22 cellular contexts compared by ENCODE assay signal in genomic region chr1:27628712-27629111, GRCh38. TPM values are rescaled to one million over a fixed set of nuclear protein-coding genes. Genes with fewer than 3 reads are reported as not detected.
DNase-seq lines count a peak whose midpoint lies in the region; ATAC-seq lines count a peak whose summit lies in the region.
"Had no signal": no experiment of that assay in that cellular context is flagged by ENCODE, and none has a peak within 500 bp of the region (broad histone marks: within the 10 kb centered on the region; RNA-seq: fewer than 3 reads in every experiment).

No MANE protein-coding gene starts in this region.

- peaks cover 84% of the 10 kb centered on the region for H3K4me1 ChIP-seq in thymus (ENCODE audit: control insufficient read depth, insufficient read depth, low read length)
- H3K4me1 ChIP-seq: HAP-1 had no signal

- peak overlapping the region; percentile 0 for H3K4me3 Mint-ChIP-seq in activated CD4-positive, alpha-beta T cell treated with anti-CD3 and anti-CD28 coated beads, Interleukin-2, amount 10 ng/mL, durations not matched to agents 24 days and 14 days
- no peak overlapping the region for H3K4me3 Mint-ChIP-seq in activated T-helper 1 cell treated with anti-CD3 and anti-CD28 coated beads, Interleukin-12 subunit alpha, Interleukin-12 subunit beta, Interleukin-2, Interleukin-4 antibody, amounts not matched to agents 30 ng/mL and 10 ng/mL and 1 ng/mL, durations not matched to agents 14 hours and 24 hours and 36 hours
- H3K4me3 Mint-ChIP-seq in naive B cell, result peak overlapping the region in 7 of 8 donors; percentile 1 to 66 (median 32)
- H3K4me3 Mint-ChIP-seq: activated T-helper 17 cell treated with anti-CD3 and anti-CD28 coated beads, Interleukin-2, amount 50 U/mL, for 72 hours had no signal

- H3K27ac Mint-ChIP-seq in activated CD4-positive, alpha-beta T cell treated with anti-CD3 and anti-CD28 coated beads, Interleukin-2, amount 10 ng/mL, durations not matched to agents 24 days and 14 days, result peak overlapping the region; percentile 75
- H3K27ac Mint-ChIP-seq in activated T-helper 1 cell treated with anti-CD3 and anti-CD28 coated beads, Interleukin-12 subunit alpha, Interleukin-12 subunit beta, Interleukin-2, Interleukin-4 antibody, amounts not matched to agents 30 ng/mL and 10 ng/mL and 1 ng/mL, durations not matched to agents 14 hours and 24 hours and 36 hours, result peak overlapping the region; percentile 50
- peak overlapping the region; percentile 48 to 96 (median 82) for H3K27ac Mint-ChIP-seq in naive B cell
- H3K27ac Mint-ChIP-seq: activated T-helper 17 cell treated with anti-CD3 and anti-CD28 coated beads, Interleukin-2, amount 50 U/mL, for 72 hours had no signal

- WGBS in thymus, result 75% methylated on average over 3 of the region's 3 CpGs

- no peaks in the 10 kb centered on the region for H3K36me3 Mint-ChIP-seq in activated CD4-positive, alpha-beta T cell treated with anti-CD3 and anti-CD28 coated beads, Interleukin-2, amount 10 ng/mL, durations not matched to agents 24 days and 14 days (ENCODE audit: low read depth)
- no peaks in the 10 kb centered on the region for H3K36me3 Mint-ChIP-seq in activated T-helper 1 cell treated with anti-CD3 and anti-CD28 coated beads, Interleukin-12 subunit alpha, Interleukin-12 subunit beta, Interleukin-2, Interleukin-4 antibody, amounts not matched to agents 30 ng/mL and 10 ng/mL and 1 ng/mL, durations not matched to agents 14 hours and 24 hours and 36 hours (ENCODE audit: low read depth)
- H3K36me3 Mint-ChIP-seq in naive B cell, result no peaks in the 10 kb centered on the region

- peaks cover 51% of the 10 kb centered on the region for H3K4me1 Mint-ChIP-seq in activated CD4-positive, alpha-beta T cell treated with anti-CD3 and anti-CD28 coated beads, Interleukin-2, amount 10 ng/mL, durations not matched to agents 24 days and 14 days
- peaks cover 58% of the 10 kb centered on the region for H3K4me1 Mint-ChIP-seq in activated T-helper 1 cell treated with anti-CD3 and anti-CD28 coated beads, Interleukin-12 subunit alpha, Interleukin-12 subunit beta, Interleukin-2, Interleukin-4 antibody, amounts not matched to agents 30 ng/mL and 10 ng/mL and 1 ng/mL, durations not matched to agents 14 hours and 24 hours and 36 hours (ENCODE audit: low read depth)
- peaks cover 57 to 69% (median 59%) of the 10 kb centered on the region in 3 donors for H3K4me1 Mint-ChIP-seq in naive B cell

- H3K27me3 ChIP-seq in thymus (ENCODE audit: control insufficient read depth, insufficient read depth), result no peaks in the 10 kb centered on the region

- H3K9me3 Mint-ChIP-seq in activated CD4-positive, alpha-beta T cell treated with anti-CD3 and anti-CD28 coated beads, Interleukin-2, amount 10 ng/mL, durations not matched to agents 24 days and 14 days, result no peaks in the 10 kb centered on the region
- H3K9me3 Mint-ChIP-seq in activated T-helper 1 cell treated with anti-CD3 and anti-CD28 coated beads, Interleukin-12 subunit alpha, Interleukin-12 subunit beta, Interleukin-2, Interleukin-4 antibody, amounts not matched to agents 30 ng/mL and 10 ng/mL and 1 ng/mL, durations not matched to agents 14 hours and 24 hours and 36 hours, result no peaks in the 10 kb centered on the region
- no peaks in the 10 kb centered on the region for H3K9me3 Mint-ChIP-seq in naive B cell
- H3K9me3 Mint-ChIP-seq: activated T-helper 17 cell treated with anti-CD3 and anti-CD28 coated beads, Interleukin-2, amount 50 U/mL, for 72 hours had no signal

- intact Hi-C loops in activated CD4-positive, alpha-beta T cell treated with anti-CD3 and anti-CD28 coated beads, Interleukin-2, amount 10 ng/mL, durations not matched to agents 24 days and 14 days (cut with micrococcal nuclease), result no loop called here
- intact Hi-C loops in activated T-helper 1 cell treated with anti-CD3 and anti-CD28 coated beads, Interleukin-12 subunit alpha, Interleukin-12 subunit beta, Interleukin-2, Interleukin-4 antibody, amounts not matched to agents 30 ng/mL and 10 ng/mL and 1 ng/mL, durations not matched to agents 14 hours and 24 hours and 36 hours (cut with micrococcal nuclease), result no loop called here

- H3K4me3 ChIP-seq in thymus (ENCODE audit: low read length), result no peak overlapping the region
- H3K4me3 ChIP-seq: HAP-1, mucosa of descending colon had no signal

- no peaks in the 10 kb centered on the region for H3K9me3 ChIP-seq in thymus (ENCODE audit: control insufficient read depth)
- H3K9me3 ChIP-seq: HAP-1, mucosa of descending colon had no signal

- peak; percentile 57 for DNase-seq in activated CD4-positive, alpha-beta T cell treated with anti-CD3 and anti-CD28 coated beads, Interleukin-2, amount 10 ng/mL, durations not matched to agents 24 days and 14 days
- no peak for DNase-seq in activated CD4-positive, alpha-beta T cell treated with anti-CD3 and anti-CD28 coated beads, Interleukin-2, amount 50 U/mL, for 4 hours
- no peak for DNase-seq in activated T-helper 1 cell treated with anti-CD3 and anti-CD28 coated beads, Interleukin-12 subunit alpha, Interleukin-12 subunit beta, Interleukin-2, Interleukin-4 antibody, amounts not matched to agents 30 ng/mL and 10 ng/mL and 1 ng/mL, durations not matched to agents 14 hours and 24 hours and 36 hours (ENCODE audit: low spot score)
- DNase-seq in naive B cell (no peak), SK-N-DZ (ENCODE audit: low spot score) (no peak), iPS-NIHi7 (ENCODE audit: extremely low spot score) (no peak)
- DNase-seq: activated CD4-positive, alpha-beta T cell treated with anti-CD3 and anti-CD28 coated beads, Interleukin-2, amount 50 U/mL, for 48 hours; Calu3; mucosa of descending colon; NCI-H2107; NCI-H82; retina; stimulated activated CD4-positive, alpha-beta T cell treated with anti-CD3 and anti-CD28 coated beads, Interleukin-4, amount 100 ng/mL, for 4 hours; stimulated activated naive CD4-positive, alpha-beta T cell; T1000 had no signal

- H3K27ac ChIP-seq in thymus (ENCODE audit: low read depth), result peak overlapping the region; percentile 44
- H3K27ac ChIP-seq: RWPE1 had no signal

- H3K27me3 Mint-ChIP-seq in activated CD4-positive, alpha-beta T cell treated with anti-CD3 and anti-CD28 coated beads, Interleukin-2, amount 10 ng/mL, durations not matched to agents 24 days and 14 days, result no peaks in the 10 kb centered on the region
- H3K27me3 Mint-ChIP-seq in activated T-helper 1 cell treated with anti-CD3 and anti-CD28 coated beads, Interleukin-12 subunit alpha, Interleukin-12 subunit beta, Interleukin-2, Interleukin-4 antibody, amounts not matched to agents 30 ng/mL and 10 ng/mL and 1 ng/mL, durations not matched to agents 14 hours and 24 hours and 36 hours (ENCODE audit: insufficient read depth), result no peaks in the 10 kb centered on the region
- H3K27me3 Mint-ChIP-seq in naive B cell, result no peaks in the 10 kb centered on the region
- H3K27me3 Mint-ChIP-seq: activated T-helper 17 cell treated with anti-CD3 and anti-CD28 coated beads, Interleukin-2, amount 50 U/mL, for 72 hours had no signal

- no peak for ATAC-seq in naive B cell (ENCODE audit: low read depth in 2 of 2)
- ATAC-seq in GM21367 (IDR thresholded peaks at IDR 0.05; ENCODE audit: unreplicated experiment), result no peak
- ATAC-seq: activated T-helper 17 cell treated with anti-CD3 and anti-CD28 coated beads, Interleukin-2, amount 50 U/mL, for 72 hours; mucosa of descending colon had no signal

- H3K36me3 ChIP-seq in thymus (ENCODE audit: control insufficient read depth, insufficient read depth), result no peaks in the 10 kb centered on the region
- H3K36me3 ChIP-seq: HAP-1 had no signal

RNA-seq across cellular contexts. Expression of gene FGR, which starts 6.3 kb away (rescaled TPM):
- total RNA-seq in activated CD4-positive, alpha-beta T cell treated with anti-CD3 and anti-CD28 coated beads, Interleukin-2, amount 10 ng/mL, durations not matched to agents 24 days and 14 days, result 0.19 and 0.21 TPM in 2 replicates
- total RNA-seq in activated T-helper 1 cell treated with anti-CD3 and anti-CD28 coated beads, Interleukin-12 subunit alpha, Interleukin-12 subunit beta, Interleukin-2, Interleukin-4 antibody, amounts not matched to agents 30 ng/mL and 10 ng/mL and 1 ng/mL, durations not matched to agents 14 hours and 24 hours and 36 hours, result 0.21 and 0.27 TPM in 2 replicates
- polyA plus RNA-seq in naive B cell (ENCODE audit: low read depth in 6 of 6), result 100 to 1,000 TPM; 106 to 197 (median 132) TPM
- polyA plus RNA-seq in thymus, result 38.7 TPM
- not detected in 2 replicates for polyA plus RNA-seq in SK-N-DZ (2014; cell fraction: cytosol; rRNA removed)
- not detected in 2 replicates for polyA plus RNA-seq in SK-N-DZ (2014; cell fraction: nucleus; rRNA removed)
- total RNA-seq: A172, Calu3, LHCN-M2 had no signal

RNA-seq across cellular contexts. Expression of gene AHDC1, which starts 24.8 kb away (rescaled TPM):
- 33.9 and 34.7 TPM in 2 replicates for total RNA-seq in activated CD4-positive, alpha-beta T cell treated with anti-CD3 and anti-CD28 coated beads, Interleukin-2, amount 10 ng/mL, durations not matched to agents 24 days and 14 days
- 33.7 and 33.9 TPM in 2 replicates for total RNA-seq in activated T-helper 1 cell treated with anti-CD3 and anti-CD28 coated beads, Interleukin-12 subunit alpha, Interleukin-12 subunit beta, Interleukin-2, Interleukin-4 antibody, amounts not matched to agents 30 ng/mL and 10 ng/mL and 1 ng/mL, durations not matched to agents 14 hours and 24 hours and 36 hours
- polyA plus RNA-seq in naive B cell (ENCODE audit: low read depth in 6 of 6) (1 to 10 TPM in 3 of 6 donors, under 1 TPM in 3; 0.15 to 2.3 (median 0.91) TPM), thymus (22.6 TPM)
- 1.5 and 3.5 TPM in 2 replicates for polyA plus RNA-seq in SK-N-DZ (2014; cell fraction: cytosol; rRNA removed)
- 3.2 and 3.8 TPM in 2 replicates for polyA plus RNA-seq in SK-N-DZ (2014; cell fraction: nucleus; rRNA removed)

RNA-seq across cellular contexts. Expression of gene IFI6, which starts 43.3 kb away (rescaled TPM):
- total RNA-seq in activated CD4-positive, alpha-beta T cell treated with anti-CD3 and anti-CD28 coated beads, Interleukin-2, amount 10 ng/mL, durations not matched to agents 24 days and 14 days, result 53.2 and 55.5 TPM in 2 replicates
- 71.7 and 85.6 TPM in 2 replicates for total RNA-seq in activated T-helper 1 cell treated with anti-CD3 and anti-CD28 coated beads, Interleukin-12 subunit alpha, Interleukin-12 subunit beta, Interleukin-2, Interleukin-4 antibody, amounts not matched to agents 30 ng/mL and 10 ng/mL and 1 ng/mL, durations not matched to agents 14 hours and 24 hours and 36 hours
- polyA plus RNA-seq in naive B cell (ENCODE audit: low read depth in 6 of 6) (10 to 100 TPM; 27.6 to 65.1 (median 52.8) TPM), thymus (231 TPM)
- 1.6 and 4.4 TPM in 2 replicates for polyA plus RNA-seq in SK-N-DZ (2014; cell fraction: cytosol; rRNA removed)
- polyA plus RNA-seq in SK-N-DZ (2014; cell fraction: nucleus; rRNA removed), result 0.45 TPM in 1 of 2 replicates, not detected in the other
